ENCODE assay signal across 15 cellular contexts in genomic region chr10:133390597-133391248, GRCh38. TPM values are rescaled to one million over a fixed set of nuclear protein-coding genes. Genes with fewer than 3 reads are reported as not detected.
A peak's percentile ranks its signal among the peaks of the same experiment; 100 is the strongest.
DNase-seq lines count a peak whose midpoint lies in the region; ATAC-seq, FAIRE-seq and TF ChIP-seq lines count a peak whose summit lies in the region.
"Had no signal": no experiment of that assay in that cellular context is flagged by ENCODE, and none has a peak within 500 bp of the region (broad histone marks: within the 10 kb centered on the region; RNA-seq: fewer than 3 reads in every experiment).

No MANE protein-coding gene starts in this region.

- DNase-seq in astrocyte (ENCODE audit: low read depth) (no peak), nephron progenitor cell (no peak), hypothalamus (lab: John Stamatoyannopoulos, UW) (no peak), NCI-H524 (lab: John Stamatoyannopoulos, UW) (no peak), NCI-H69 (lab: John Stamatoyannopoulos, UW) (no peak)
- DNase-seq: DMS53, NCI-H446 treated with DMSO at 0.1 percent for 48 hours, thyroid gland had no signal

- TF ChIP-seq CTCF in DOHH2 (IDR thresholded peaks at IDR 0.05; ENCODE audit: low read depth, low read length, poor library complexity, severe bottlenecking) (no peak), Loucy (conservative IDR thresholded peaks at IDR 0.05; ENCODE audit: low read length) (no peak), astrocyte (IDR thresholded peaks at IDR 0.05; ENCODE audit: insufficient read depth, low read depth, low read length) (no peak), nephron progenitor cell (IDR thresholded peaks at IDR 0.05) (no peak)

- no peak for ATAC-seq in GM21515 (IDR thresholded peaks at IDR 0.05; ENCODE audit: unreplicated experiment)
- ATAC-seq: body of pancreas had no signal

- peak overlapping the region; percentile 54 for H3K27ac Mint-ChIP-seq in astrocyte (ENCODE audit: unreplicated experiment)
- peak overlapping the region; percentile 40 for H3K27ac Mint-ChIP-seq in nephron progenitor cell

- H3K27ac ChIP-seq in DOHH2 (ENCODE audit: low read depth, low read length) (peak overlapping the region; percentile 97), astrocyte (ENCODE audit: low read depth, low read length) (no peak overlapping the region)
- H3K27ac ChIP-seq: body of pancreas, SJSA1, thyroid gland had no signal

- H3K4me1 ChIP-seq in DOHH2 (ENCODE audit: control insufficient read depth, low read length) (peaks cover 65% of the 10 kb centered on the region), Loucy (ENCODE audit: insufficient read depth, low read length, poor library complexity, severe bottlenecking) (peaks cover 58% of the 10 kb centered on the region), astrocyte (ENCODE audit: insufficient read depth, low read length) (peaks cover 5% of the 10 kb centered on the region)

- H3K36me3 Mint-ChIP-seq in astrocyte (ENCODE audit: low read depth, unreplicated experiment), result peaks cover 15% of the 10 kb centered on the region
- H3K36me3 Mint-ChIP-seq in nephron progenitor cell (ENCODE audit: low read depth), result peaks cover 4% of the 10 kb centered on the region

- H3K9ac ChIP-seq in Loucy (ENCODE audit: low read depth, low read length, poor library complexity, severe bottlenecking) (peak overlapping the region; percentile 32), astrocyte (ENCODE audit: low read length) (no peak overlapping the region)

- peaks cover 32% of the 10 kb centered on the region for H3K36me3 ChIP-seq in DOHH2 (ENCODE audit: control insufficient read depth, low read length)
- H3K36me3 ChIP-seq in Loucy (ENCODE audit: insufficient read depth, low read length), result no peaks in the 10 kb centered on the region
- H3K36me3 ChIP-seq in astrocyte (ENCODE audit: insufficient read depth, low read length), result no peaks in the 10 kb centered on the region
- H3K36me3 ChIP-seq: thyroid gland had no signal

- FAIRE-seq in astrocyte (lab: Jason Lieb, UNC), result no peak
- FAIRE-seq: keratinocyte had no signal

- H3K27me3 ChIP-seq in DOHH2 (ENCODE audit: control insufficient read depth, low read length), result no peaks in the 10 kb centered on the region
- no peaks in the 10 kb centered on the region for H3K27me3 ChIP-seq in Loucy (ENCODE audit: insufficient read depth, low read length, poor library complexity, severe bottlenecking)
- no peaks in the 10 kb centered on the region for H3K27me3 ChIP-seq in astrocyte (ENCODE audit: insufficient read depth, low read length)
- H3K27me3 ChIP-seq: body of pancreas, SJSA1, thyroid gland had no signal

- H3K4me2 ChIP-seq in DOHH2 (ENCODE audit: low read length) (peak overlapping the region; percentile 84), Loucy (ENCODE audit: low read depth, low read length, poor library complexity, severe bottlenecking) (peak overlapping the region; percentile 65), astrocyte (ENCODE audit: low read length) (no peak overlapping the region)

- no peaks in the 10 kb centered on the region for H3K9me3 Mint-ChIP-seq in astrocyte (ENCODE audit: unreplicated experiment)
- H3K9me3 Mint-ChIP-seq in nephron progenitor cell, result no peaks in the 10 kb centered on the region

- H3K4me3 ChIP-seq in DOHH2 (ENCODE audit: low read length), result peak overlapping the region; percentile 83
- peak overlapping the region; percentile 69 for H3K4me3 ChIP-seq in Loucy (ENCODE audit: low read length, poor library complexity, severe bottlenecking)
- no peak overlapping the region for H3K4me3 ChIP-seq in astrocyte (ENCODE audit: insufficient read depth, low read depth, low read length)
- H3K4me3 ChIP-seq: body of pancreas, SJSA1, thyroid gland had no signal

- H4K20me1 ChIP-seq in DOHH2 (ENCODE audit: control insufficient read depth, insufficient read depth, low read depth, low read length), result peaks cover 5% of the 10 kb centered on the region; the same call in 1 of the 2 replicates
- H4K20me1 ChIP-seq in Loucy (ENCODE audit: insufficient read depth, low read length, poor library complexity, severe bottlenecking), result peaks cover 10% of the 10 kb centered on the region
- H4K20me1 ChIP-seq in astrocyte (ENCODE audit: insufficient read depth, low read length), result no peaks in the 10 kb centered on the region

- peaks cover 17% of the 10 kb centered on the region for H3F3A ChIP-seq in DOHH2 (ENCODE audit: control insufficient read depth, insufficient read depth)
- H3F3A ChIP-seq in Loucy (ENCODE audit: low read depth), result peaks cover 10% of the 10 kb centered on the region; the same call in 1 of the 2 replicates

- peaks cover 6% of the 10 kb centered on the region for H3K4me1 Mint-ChIP-seq in astrocyte (ENCODE audit: low read depth, unreplicated experiment)
- H3K4me1 Mint-ChIP-seq in nephron progenitor cell, result peaks cover 31% of the 10 kb centered on the region

- no peak overlapping the region for H2AFZ ChIP-seq in Loucy (ENCODE audit: low read length)
- no peak overlapping the region for H2AFZ ChIP-seq in astrocyte (ENCODE audit: low read depth, low read length)

- no peaks in the 10 kb centered on the region for H3K27me3 Mint-ChIP-seq in astrocyte (ENCODE audit: low read depth, unreplicated experiment)
- H3K27me3 Mint-ChIP-seq in nephron progenitor cell (ENCODE audit: low read depth, poor library complexity), result peaks cover 19% of the 10 kb centered on the region

- no peak overlapping the region for H3K4me3 Mint-ChIP-seq in astrocyte (ENCODE audit: unreplicated experiment)
- H3K4me3 Mint-ChIP-seq in nephron progenitor cell, result no peak overlapping the region

- H3K9me3 ChIP-seq in DOHH2 (ENCODE audit: control insufficient read depth, insufficient read depth, low read length), result no peaks in the 10 kb centered on the region
- H3K9me3 ChIP-seq in Loucy (ENCODE audit: insufficient read depth, low read depth, low read length), result no peaks in the 10 kb centered on the region
- H3K9me3 ChIP-seq in astrocyte (ENCODE audit: insufficient read depth, low read depth, low read length), result no peaks in the 10 kb centered on the region
- H3K9me3 ChIP-seq: body of pancreas, SJSA1, thyroid gland had no signal

- H3K9me2 ChIP-seq in DOHH2 (replicated peaks; ENCODE audit: control insufficient read depth, low read length), result no peaks in the 10 kb centered on the region
- H3K9me2 ChIP-seq in Loucy (replicated peaks; ENCODE audit: low read depth, low read length), result no peaks in the 10 kb centered on the region

- H3K79me2 ChIP-seq in DOHH2 (ENCODE audit: control insufficient read depth, low read length), result peaks cover 23% of the 10 kb centered on the region
- peaks cover 17% of the 10 kb centered on the region for H3K79me2 ChIP-seq in Loucy (ENCODE audit: insufficient read depth, low read length)
- H3K79me2 ChIP-seq in astrocyte (ENCODE audit: insufficient read depth, low read length), result peaks cover 18% of the 10 kb centered on the region

RNA-seq across cellular contexts. Expression of gene MTG1, which starts 3.2 kb away (rescaled TPM):
- 44.0 and 52.3 TPM in 2 replicates for total RNA-seq in astrocyte

RNA-seq across cellular contexts. Expression of gene PAOX, which starts 11.7 kb away (rescaled TPM):
- 6.9 and 7.9 TPM in 2 replicates for total RNA-seq in astrocyte

RNA-seq across cellular contexts. Expression of gene ECHS1, which starts 17.6 kb away (rescaled TPM):
- total RNA-seq in astrocyte, result 81.0 and 90.9 TPM in 2 replicates

RNA-seq across cellular contexts. Expression of gene FUOM, which starts 32.9 kb away (rescaled TPM):
- total RNA-seq in astrocyte, result 28.8 and 29.3 TPM in 2 replicates

RNA-seq across cellular contexts. Expression of gene SPRN, which starts 33.7 kb away (rescaled TPM):
- 3.7 and 4.0 TPM in 2 replicates for total RNA-seq in astrocyte
- total RNA-seq: body of pancreas, omental fat pad, SJSA1 had no signal
